ENCODE assay signal across 2 cellular contexts in genomic region chr14:79510659-79511058, GRCh38.
TF ChIP-seq lines count a peak whose summit lies in the region.

No MANE protein-coding gene starts in this region.

TF ChIP-seq in IMR-90, 13 proteins besides CTCF, POLR2A, EP300 and RAD21:
- no peak for TF ChIP-seq CHD1 (IDR thresholded peaks at IDR 0.05; ENCODE audit: low read depth, low read length)
- peak; percentile 67 for TF ChIP-seq CEBPB (IDR thresholded peaks at IDR 0.05; ENCODE audit: low read depth, low read length)
- no peak for TF ChIP-seq NFE2L2 (IDR thresholded peaks at IDR 0.05; ENCODE audit: low read depth, low read length)
- TF ChIP-seq USF2 (IDR thresholded peaks at IDR 0.05; ENCODE audit: low read depth, low read length) = no peak

TF ChIP-seq in GM23338, 12 proteins besides CTCF, POLR2A, EP300 and RAD21:
- no peak for TF ChIP-seq ZNF114 (CRISPR knock-in tag; IDR thresholded peaks at IDR 0.05)
- TF ChIP-seq ETS1 (IDR thresholded peaks at IDR 0.05) = no peak
- TF ChIP-seq EZH2 (IDR thresholded peaks at IDR 0.05; ENCODE audit: low read depth, unreplicated experiment) = no peak
- no peak for TF ChIP-seq JUNB (IDR thresholded peaks at IDR 0.05; ENCODE audit: unreplicated experiment)
- no peak for TF ChIP-seq ZNF462 (CRISPR knock-in tag; IDR thresholded peaks at IDR 0.05)
- no peak for TF ChIP-seq EZH2phosphoT487 (IDR thresholded peaks at IDR 0.05; ENCODE audit: unreplicated experiment)
- TF ChIP-seq ZNF331 (CRISPR knock-in tag; IDR thresholded peaks at IDR 0.05; ENCODE audit: low read depth) = no peak
- TF ChIP-seq STAT1 (IDR thresholded peaks at IDR 0.05; ENCODE audit: unreplicated experiment) = no peak
- TF ChIP-seq CREB1 (CRISPR knock-in tag; IDR thresholded peaks at IDR 0.05; ENCODE audit: low read depth) = no peak
- TF ChIP-seq POLR2AphosphoS5 (IDR thresholded peaks at IDR 0.05; ENCODE audit: low read depth) = no peak
